In the genomic region with DNA sequence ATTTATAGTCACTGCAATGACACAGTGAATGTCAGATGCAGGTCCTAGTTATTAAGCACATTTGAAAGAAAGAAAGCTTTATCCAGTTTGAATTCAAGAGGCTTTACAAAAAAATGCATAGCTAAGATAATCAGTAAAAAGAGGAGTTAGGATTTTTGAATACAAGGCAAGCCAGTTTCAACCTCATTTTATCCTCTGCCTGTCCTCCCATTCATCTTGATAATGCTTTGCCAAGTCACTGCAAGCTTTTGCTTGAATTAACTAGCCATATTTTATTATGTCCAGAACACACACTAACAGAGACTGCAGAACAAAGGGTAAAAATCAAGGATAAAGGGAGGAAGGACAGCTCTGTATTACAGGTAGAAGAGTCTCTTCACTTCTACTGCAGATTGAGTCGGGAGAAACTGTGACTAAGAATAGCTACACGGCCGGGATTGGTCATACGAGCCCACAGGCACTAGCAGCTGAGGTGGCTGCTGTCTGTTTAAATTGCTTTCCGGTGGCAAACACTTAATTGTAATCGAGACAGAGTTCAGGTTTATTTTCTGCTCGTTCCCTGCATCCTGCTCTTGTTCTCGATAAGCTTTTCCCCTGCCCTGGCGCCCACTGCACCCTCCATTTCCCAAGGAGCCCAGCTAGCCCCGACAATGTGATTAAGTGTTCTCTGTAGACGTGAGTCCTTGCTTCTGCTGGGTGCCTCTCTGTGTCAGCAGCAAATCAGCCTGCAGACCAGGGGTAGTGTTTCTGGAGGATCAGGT, we compare ENCODE assay signal across 9 cellular contexts. TPM values are rescaled to one million over a fixed set of nuclear protein-coding genes. Genes with fewer than 3 reads are reported as not detected.
DNase-seq lines count a peak whose midpoint lies in the region; ATAC-seq and TF ChIP-seq lines count a peak whose summit lies in the region.
"Had no signal": no experiment of that assay in that cellular context is flagged by ENCODE, and none has a peak within 500 bp of the region (broad histone marks: within the 10 kb centered on the region; RNA-seq: fewer than 3 reads in every experiment).

No MANE protein-coding gene starts in this region.

- CTCF ChIA-PET in RWPE1 (lab: Yijun Ruan, JAX) = interaction anchor here (0.6 to 1.1 kb wide), 3 partner anchors 91 to 173 kb away, joined by 3 to 5 read pairs (median 4); no protein-coding TSS in a partner anchor

- H3K36me3 ChIP-seq in cardiac muscle cell (no peaks in the 10 kb centered on the region), left ventricle myocardium inferior (no peaks in the 10 kb centered on the region)
- no peaks in the 10 kb centered on the region for H3K36me3 ChIP-seq in effector memory CD4-positive, alpha-beta T cell (ENCODE audit: control insufficient read depth, insufficient read depth, low read length)
- H3K36me3 ChIP-seq: BLaER1 treated with 17β-estradiol and CSF1 and Interleukin-3, amounts not matched to agents 10 nM and 100 nM had no signal

- intact Hi-C loops in right cardiac atrium (cut with DNase I) = no loop called here
- intact Hi-C loops in left ventricle myocardium inferior (cut with micrococcal nuclease) = no loop called here

- H3K4me1 ChIP-seq in cardiac muscle cell (ENCODE audit: low read depth) (peaks cover 6% of the 10 kb centered on the region), right cardiac atrium (ENCODE audit: control insufficient read depth, insufficient read depth, low read length) (no peaks in the 10 kb centered on the region), left ventricle myocardium inferior (peaks cover 10% of the 10 kb centered on the region)
- no peaks in the 10 kb centered on the region for H3K4me1 ChIP-seq in effector memory CD4-positive, alpha-beta T cell (ENCODE audit: control insufficient read depth, insufficient read depth, low read length, poor library complexity, severe bottlenecking)

- H3K27me3 ChIP-seq in cardiac muscle cell = no peaks in the 10 kb centered on the region
- H3K27me3 ChIP-seq in right cardiac atrium (ENCODE audit: control insufficient read depth, insufficient read depth) = no peaks in the 10 kb centered on the region
- H3K27me3 ChIP-seq in left ventricle myocardium inferior (ENCODE audit: low read depth) = peaks cover 4% of the 10 kb centered on the region
- H3K27me3 ChIP-seq in effector memory CD4-positive, alpha-beta T cell (replicated peaks; ENCODE audit: control insufficient read depth, insufficient read depth, low read length, poor library complexity, severe bottlenecking) = no peaks in the 10 kb centered on the region
- H3K27me3 ChIP-seq: BLaER1 treated with 17β-estradiol and CSF1 and Interleukin-3, amounts not matched to agents 10 nM and 100 nM had no signal

- ATAC-seq in right cardiac atrium = no peak
- no peak for ATAC-seq in HG03565 (IDR thresholded peaks at IDR 0.05; ENCODE audit: unreplicated experiment)
- no peak for ATAC-seq in GM19351 (IDR thresholded peaks at IDR 0.05; ENCODE audit: unreplicated experiment)

- WGBS in right cardiac atrium = 21% methylated on average over 11 of the region's 11 CpGs

- H3K4me3 ChIP-seq in cardiac muscle cell (peak overlapping the region; percentile 12), right cardiac atrium (ENCODE audit: low read length) (no peak overlapping the region), left ventricle myocardium inferior (peak overlapping the region; percentile 40)
- no peak overlapping the region for H3K4me3 ChIP-seq in effector memory CD4-positive, alpha-beta T cell (ENCODE audit: insufficient read depth, low read depth, low read length, poor library complexity, severe bottlenecking)
- H3K4me3 ChIP-seq: BLaER1 treated with 17β-estradiol and CSF1 and Interleukin-3, amounts not matched to agents 10 nM and 100 nM had no signal

- POLR2A ChIA-PET in RWPE1 (lab: Yijun Ruan, JAX; ENCODE audit: low non-redundant PET) = interaction anchor here (0.6 kb wide), 1 partner anchor 1562 kb away, joined by 5 read pairs; no protein-coding TSS in a partner anchor

- TF ChIP-seq CTCF in cardiac muscle cell (IDR thresholded peaks at IDR 0.05; ENCODE audit: low read depth, low read length) (no peak), RWPE1 (conservative IDR thresholded peaks at IDR 0.05; ENCODE audit: low read depth) (no peak), left ventricle myocardium inferior (IDR thresholded peaks at IDR 0.05; ENCODE audit: borderline replicate concordance) (no peak)

- DNase-seq in cardiac muscle cell (ENCODE audit: low read depth in 1 of 2, low spot score in 1 of 2) (peak; percentile 11 to 80), right cardiac atrium (no peak), RWPE1 (ENCODE audit: low spot score) (peak; percentile 63), left ventricle myocardium inferior (no peak)
- DNase-seq in effector memory CD4-positive, alpha-beta T cell = no peak
- DNase-seq in activated CD8-positive, alpha-beta memory T cell treated with anti-CD3 and anti-CD28 coated beads for 24 hours = no peak

- H3K27ac ChIP-seq in cardiac muscle cell (peak overlapping the region; percentile 84), right cardiac atrium (ENCODE audit: low read length) (no peak overlapping the region), RWPE1 (no peak overlapping the region), left ventricle myocardium inferior (replicated peaks) (no peak overlapping the region)
- H3K27ac ChIP-seq in effector memory CD4-positive, alpha-beta T cell (ENCODE audit: insufficient read depth, low read length, poor library complexity, severe bottlenecking) = no peak overlapping the region
- H3K27ac ChIP-seq: BLaER1 treated with 17β-estradiol and CSF1 and Interleukin-3, amounts not matched to agents 10 nM and 100 nM had no signal

- H3K9me3 ChIP-seq in cardiac muscle cell (ENCODE audit: low read depth) = no peaks in the 10 kb centered on the region
- H3K9me3 ChIP-seq in right cardiac atrium (ENCODE audit: control insufficient read depth, low read length) = no peaks in the 10 kb centered on the region
- peaks cover 28% of the 10 kb centered on the region for H3K9me3 ChIP-seq in left ventricle myocardium inferior (replicated peaks)
- H3K9me3 ChIP-seq in effector memory CD4-positive, alpha-beta T cell (ENCODE audit: control insufficient read depth, low read length) = no peaks in the 10 kb centered on the region

RNA-seq across cellular contexts. Expression of a gene that starts 30.5 kb away (rescaled TPM):
- total RNA-seq in cardiac muscle cell (44.4 and 84.9 TPM in 2 replicates), right cardiac atrium (10 to 100 TPM; 27.3 to 48.6 (median 29.0) TPM), left ventricle myocardium inferior (13.1 TPM)
- polyA plus RNA-seq in cardiac muscle cell (66.5 and 81.7 TPM in 2 replicates), right cardiac atrium (14.0 TPM)

Comparison
In these comparisons a context has a peak if more than half of its experiments do, and no peak if none do; other contexts are left out.
1. DNase-seq: peak in cardiac muscle cell (2 of 2) and RWPE1 (single experiment); none in right cardiac atrium (0 of 3), left ventricle myocardium inferior (single experiment), effector memory CD4-positive, alpha-beta T cell (0 of 3) and activated CD8-positive, alpha-beta memory T cell treated with anti-CD3 and anti-CD28 coated beads for 24 hours (single experiment).
2. H3K4me3 ChIP-seq: peak in cardiac muscle cell (single experiment) and left ventricle myocardium inferior (single experiment); none in right cardiac atrium (single experiment) and effector memory CD4-positive, alpha-beta T cell (single experiment).